Comparison of ENCODE assay signal across 9 cellular contexts in genomic region chr2:187261705-187262104, GRCh38.
"Had no signal": no experiment of that assay in that cellular context is flagged by ENCODE, and none has a peak within 500 bp of the region (broad histone marks: within the 10 kb centered on the region; RNA-seq: fewer than 3 reads in every experiment).

No MANE protein-coding gene starts in this region.

- DNase-seq: HFFc6, KG1 had no signal

- H3K27ac Mint-ChIP-seq: HFFc6, IgD-negative memory B cell had no signal

- H3K27me3 Mint-ChIP-seq: IgD-negative memory B cell had no signal

- H3K9me3 Mint-ChIP-seq: GM23338, HFFc6 had no signal

- H3K9me3 ChIP-seq: HAP-1 had no signal

- ATAC-seq: GM23338, HCT116 had no signal

- H3K36me3 Mint-ChIP-seq: IgD-negative memory B cell had no signal

- H3K4me1 Mint-ChIP-seq: IgD-negative memory B cell had no signal

- H3K4me3 Mint-ChIP-seq: GM23338, HFFc6, IgD-negative memory B cell had no signal

- H2AFZ ChIP-seq: GM23338 had no signal

- FAIRE-seq: H1, H54, HTR-8/SVneo had no signal

- H3K4me2 ChIP-seq: GM23338 had no signal
